In genomic region chr6:79684821-79685220, GRCh38 we compare ENCODE assay signal across 12 cellular contexts.
"Had no signal": no experiment of that assay in that cellular context is flagged by ENCODE, and none has a peak within 500 bp of the region (broad histone marks: within the 10 kb centered on the region; RNA-seq: fewer than 3 reads in every experiment).

No MANE protein-coding gene starts in this region.

- H3K4me3 ChIP-seq: left lung, prostate gland, right lobe of liver, spleen had no signal

- H3K27me3 ChIP-seq: brain microvascular endothelial cell, left lung, right lobe of liver, spleen had no signal

- H3K4me1 ChIP-seq: prostate gland, spleen had no signal

- H3K9me3 ChIP-seq: left lung, prostate gland, right lobe of liver had no signal

- DNase-seq: activated CD4-positive, alpha-beta T cell treated with anti-CD3 and anti-CD28 coated beads for 48 hours; activated CD8-positive, alpha-beta T cell treated with anti-CD3 and anti-CD28 coated beads, Interleukin-2, amount 10 ng/mL, durations not matched to agents 7 days and 5 days; activated naive CD4-positive, alpha-beta T cell treated with anti-CD3 and anti-CD28 coated beads for 36 hours; brain microvascular endothelial cell; cerebellar nuclear complex; left lung; occipital lobe; right lobe of liver; spleen; stimulated activated CD4-positive, alpha-beta T cell treated with anti-CD3 and anti-CD28 coated beads, Interleukin-1b, Interleukin-23, amount 100 ng/mL, for 48 hours; T-helper 17 cell had no signal

- H3K36me3 ChIP-seq: brain microvascular endothelial cell, left lung, prostate gland, right lobe of liver, spleen had no signal

- H3K27ac ChIP-seq: brain microvascular endothelial cell, left lung, prostate gland, right lobe of liver, spleen had no signal
